10 cellular contexts compared by ENCODE assay signal in the genomic region with DNA sequence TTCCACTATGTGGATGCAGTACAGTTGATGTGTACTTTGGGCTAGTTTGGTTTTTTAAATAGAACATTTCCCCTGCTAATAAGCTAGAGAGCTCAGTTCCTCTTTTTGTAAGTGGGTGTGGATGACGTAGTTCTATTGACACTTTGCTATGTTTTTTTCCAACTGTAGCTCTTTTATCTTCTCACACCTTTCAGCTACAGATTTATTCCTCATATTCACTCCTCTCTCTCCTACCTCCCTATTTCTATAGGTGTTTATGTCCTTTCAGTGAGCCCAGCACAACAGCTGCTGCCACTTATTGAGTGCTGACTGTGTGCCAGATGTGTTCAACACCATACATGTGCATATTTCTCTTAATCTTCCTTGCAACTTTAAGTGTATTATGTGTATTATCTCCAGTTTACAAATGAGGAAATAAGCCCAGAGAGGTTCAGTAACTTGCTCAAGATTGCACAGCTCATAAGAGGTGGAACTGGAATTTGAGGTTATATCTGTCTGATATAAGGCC.
DNase-seq lines count a peak whose midpoint lies in the region; ATAC-seq lines count a peak whose summit lies in the region.
"Had no signal": no experiment of that assay in that cellular context is flagged by ENCODE, and none has a peak within 500 bp of the region (broad histone marks: within the 10 kb centered on the region; RNA-seq: fewer than 3 reads in every experiment).

No MANE protein-coding gene starts in this region.

- no peaks in the 10 kb centered on the region for H4K20me1 ChIP-seq in BLaER1

- peaks cover 15% of the 10 kb centered on the region for H3K36me3 ChIP-seq in BLaER1

- H3K9me3 ChIP-seq in BLaER1, result peaks cover 14% of the 10 kb centered on the region

- H3K4me1 ChIP-seq in BLaER1, result peaks cover 28% of the 10 kb centered on the region

- H3K4me3 ChIP-seq in BLaER1, result no peak overlapping the region
- H3K4me3 ChIP-seq: lung had no signal

- H3K27ac ChIP-seq in BLaER1, result peak overlapping the region; percentile 36; the same call in 1 of the 2 replicates

- H3K4me2 ChIP-seq in BLaER1, result peak overlapping the region; percentile 69

- peak; percentile 99 for ATAC-seq in GM19372 (IDR thresholded peaks at IDR 0.05; ENCODE audit: low read depth, unreplicated experiment)
- ATAC-seq in HG03066 (IDR thresholded peaks at IDR 0.05; ENCODE audit: low read depth, unreplicated experiment), result peak; percentile 99

- DNase-seq in SIG-M5 treated with dmso at 0.1 percent for 504 hours (lab: John Stamatoyannopoulos, UW; ENCODE audit: unreplicated experiment) (peak; percentile 86), NCI-H2227 (lab: John Stamatoyannopoulos, UW; ENCODE audit: unreplicated experiment) (no peak), occipital lobe (lab: John Stamatoyannopoulos, UW) (no peak)
- no peak for DNase-seq in stimulated activated CD8-positive, alpha-beta memory T cell treated with anti-CD3 and anti-CD28 coated beads, Interleukin-4, amount 100 ng/mL, for 48 hours
- no peak for DNase-seq in stimulated activated CD4-positive, alpha-beta T cell treated with anti-CD3 and anti-CD28 coated beads, Interleukin-15, amount 100 ng/mL, for 24 hours
- DNase-seq: T-helper 9 cell had no signal

- H3K9ac ChIP-seq in BLaER1, result no peak overlapping the region

- no peaks in the 10 kb centered on the region for H3K27me3 ChIP-seq in BLaER1
